Comparison of ENCODE assay signal across 13 cellular contexts in the genomic region with DNA sequence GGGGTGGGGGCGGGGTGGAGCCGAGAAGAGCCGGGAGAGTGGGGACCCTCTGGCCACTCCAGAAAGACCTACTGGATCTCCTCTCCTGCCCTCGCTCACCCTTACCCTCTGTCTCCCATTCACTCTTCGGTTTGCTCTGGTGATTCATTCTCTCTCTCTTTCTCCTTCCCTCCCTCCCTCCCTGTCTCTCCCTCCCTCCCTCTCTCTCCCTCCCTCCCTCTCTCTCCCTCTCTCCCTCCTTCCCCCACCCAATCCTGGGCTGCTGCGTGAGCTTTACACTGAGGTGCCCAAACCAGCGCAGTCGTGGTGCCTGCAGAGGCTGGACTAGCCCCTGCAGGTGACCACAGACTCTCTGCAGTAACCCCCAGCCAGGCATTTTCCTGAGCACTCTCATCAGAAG. TPM values are rescaled to one million over a fixed set of nuclear protein-coding genes. Genes with fewer than 3 reads are reported as not detected.
A peak's percentile ranks its signal among the peaks of the same experiment; 100 is the strongest.
DNase-seq lines count a peak whose midpoint lies in the region; ATAC-seq, FAIRE-seq and TF ChIP-seq lines count a peak whose summit lies in the region.
"Had no signal": no experiment of that assay in that cellular context is flagged by ENCODE, and none has a peak within 500 bp of the region (broad histone marks: within the 10 kb centered on the region; RNA-seq: fewer than 3 reads in every experiment).

No MANE protein-coding gene starts in this region.

- H3K27ac Mint-ChIP-seq in CD8-positive, alpha-beta T cell, result no peak overlapping the region
- no peak overlapping the region for H3K27ac Mint-ChIP-seq in glutamatergic neuron (ENCODE audit: unreplicated experiment)
- H3K27ac Mint-ChIP-seq: stimulated activated effector memory CD8-positive, alpha-beta T cell treated with anti-CD3 and anti-CD28 coated beads, Interleukin-12 subunit alpha, Interleukin-12 subunit beta, amount 100 ng/mL, for 72 hours had no signal

- TF ChIP-seq CTCF in CD8-positive, alpha-beta T cell (IDR thresholded peaks at IDR 0.05), result no peak
- TF ChIP-seq CTCF in glutamatergic neuron (IDR thresholded peaks at IDR 0.05; ENCODE audit: partially characterized antibody, unreplicated experiment), result no peak
- no peak for TF ChIP-seq CTCF in osteoblast (IDR thresholded peaks at IDR 0.05; ENCODE audit: extremely low read depth, low read depth, low read length)
- no peak for TF ChIP-seq CTCF in kidney (IDR thresholded peaks at IDR 0.05; ENCODE audit: borderline replicate concordance, extremely low read depth, insufficient read depth)

- no peak overlapping the region for H3K4me3 ChIP-seq in CD8-positive, alpha-beta T cell (ENCODE audit: low read depth, low read length)
- H3K4me3 ChIP-seq in HUES64 (ENCODE audit: low read length), result peak overlapping the region; percentile 61
- no peak overlapping the region for H3K4me3 ChIP-seq in osteoblast (ENCODE audit: insufficient read depth, low read length)
- H3K4me3 ChIP-seq in kidney (ENCODE audit: low read length in 2 of 2), result no peak overlapping the region

- peak overlapping the region; percentile 49 for H3K4me3 Mint-ChIP-seq in CD8-positive, alpha-beta T cell
- H3K4me3 Mint-ChIP-seq in glutamatergic neuron (ENCODE audit: unreplicated experiment), result peak overlapping the region; percentile 52
- H3K4me3 Mint-ChIP-seq: stimulated activated effector memory CD8-positive, alpha-beta T cell treated with anti-CD3 and anti-CD28 coated beads, Interleukin-12 subunit alpha, Interleukin-12 subunit beta, amount 100 ng/mL, for 72 hours had no signal

- CTCF ChIA-PET in CD8-positive, alpha-beta T cell (lab: Charles Lee), result no interaction called here

- no peak for ATAC-seq in CD8-positive, alpha-beta T cell
- ATAC-seq in GM19324 (IDR thresholded peaks at IDR 0.05; ENCODE audit: low FRiP score, unreplicated experiment), result no peak

- H3K4me2 ChIP-seq in osteoblast (ENCODE audit: insufficient read depth, low read length), result no peak overlapping the region

- no peaks in the 10 kb centered on the region for H3K36me3 Mint-ChIP-seq in CD8-positive, alpha-beta T cell
- peaks cover 12% of the 10 kb centered on the region for H3K36me3 Mint-ChIP-seq in glutamatergic neuron (ENCODE audit: unreplicated experiment)
- H3K36me3 Mint-ChIP-seq: stimulated activated effector memory CD8-positive, alpha-beta T cell treated with anti-CD3 and anti-CD28 coated beads, Interleukin-12 subunit alpha, Interleukin-12 subunit beta, amount 100 ng/mL, for 72 hours had no signal

- FAIRE-seq in kidney (lab: Jason Lieb, UNC), result no peak
- FAIRE-seq: keratinocyte had no signal

- H3K27ac ChIP-seq in CD8-positive, alpha-beta T cell (ENCODE audit: low read depth, low read length), result no peak overlapping the region
- H3K27ac ChIP-seq in HUES64 (ENCODE audit: low read depth, low read length) (no peak overlapping the region), osteoblast (ENCODE audit: low read depth, low read length) (no peak overlapping the region), kidney (ENCODE audit: low read depth in 2 of 2, low read length in 2 of 2) (no peak overlapping the region)
- H3K27ac ChIP-seq: C4-2B had no signal

- peaks cover 11% of the 10 kb centered on the region for H3K4me1 Mint-ChIP-seq in CD8-positive, alpha-beta T cell (ENCODE audit: low read depth)
- no peaks in the 10 kb centered on the region for H3K4me1 Mint-ChIP-seq in glutamatergic neuron (ENCODE audit: low read depth, unreplicated experiment)

- H3K9me3 Mint-ChIP-seq in CD8-positive, alpha-beta T cell, result peaks cover 12% of the 10 kb centered on the region
- peaks cover 9% of the 10 kb centered on the region for H3K9me3 Mint-ChIP-seq in glutamatergic neuron (ENCODE audit: unreplicated experiment)

- no peaks in the 10 kb centered on the region for H4K20me1 ChIP-seq in osteoblast (ENCODE audit: insufficient read depth, low read length)

- no peaks in the 10 kb centered on the region for H3K4me1 ChIP-seq in CD8-positive, alpha-beta T cell (ENCODE audit: insufficient read depth, low read length)
- H3K4me1 ChIP-seq in HUES64 (ENCODE audit: insufficient read depth, low read length) (no peaks in the 10 kb centered on the region), osteoblast (ENCODE audit: insufficient read depth, low read length) (no peaks in the 10 kb centered on the region), kidney (ENCODE audit: control insufficient read depth in 1 of 2, insufficient read depth in 1 of 2, low read depth in 1 of 2, low read length in 2 of 2) (no peaks in the 10 kb centered on the region)

- intact Hi-C loops in CD8-positive, alpha-beta T cell (cut with DNase I, micrococcal nuclease), result no loop called here
- intact Hi-C loops in kidney (cut with DNase I) (no loop called here), posterior vena cava (cut with DNase I) (no loop called here)

- H3K9ac ChIP-seq in HUES64 (ENCODE audit: low read depth, low read length) (no peak overlapping the region), kidney (ENCODE audit: low read length in 2 of 2) (no peak overlapping the region)

- H3K79me2 ChIP-seq in osteoblast (ENCODE audit: insufficient read depth, low read length), result no peaks in the 10 kb centered on the region

- peaks cover 5% of the 10 kb centered on the region for H3K9me3 ChIP-seq in CD8-positive, alpha-beta T cell (ENCODE audit: low read length)
- H3K9me3 ChIP-seq in HUES64 (ENCODE audit: insufficient read depth, low read depth, low read length) (peaks cover 13% of the 10 kb centered on the region; the same call in 1 of the 2 replicates), osteoblast (ENCODE audit: low read depth, low read length) (no peaks in the 10 kb centered on the region), kidney (ENCODE audit: control insufficient read depth in 1 of 2, low read length in 2 of 2) (peaks cover 0 to 11% of the 10 kb centered on the region in 2 donors)

- H3K27me3 Mint-ChIP-seq in CD8-positive, alpha-beta T cell (ENCODE audit: low read depth), result peaks cover 47% of the 10 kb centered on the region
- peaks cover 12% of the 10 kb centered on the region for H3K27me3 Mint-ChIP-seq in glutamatergic neuron (ENCODE audit: unreplicated experiment)

- POLR2A ChIA-PET in CD8-positive, alpha-beta T cell (lab: Charles Lee), result interaction anchor here (0.6 kb wide), 1 partner anchor 418 kb away, joined by 3 read pairs; no protein-coding TSS in a partner anchor

- no peak for DNase-seq in CD8-positive, alpha-beta T cell
- DNase-seq in glutamatergic neuron, result no peak
- peak; percentile 21 for DNase-seq in osteoblast (ENCODE audit: insufficient read length, low spot score, missing footprints)
- DNase-seq in kidney, result no peak
- no peak for DNase-seq in posterior vena cava (ENCODE audit: low spot score)
- DNase-seq: activated CD4-positive, CD25-positive, alpha-beta regulatory T cell treated with anti-CD3 and anti-CD28 coated beads, Interleukin-2, amount 50 U/mL, for 72 hours; cerebellar nuclear complex; Karpas-422 had no signal

- peaks cover 12% of the 10 kb centered on the region for H3K27me3 ChIP-seq in CD8-positive, alpha-beta T cell (ENCODE audit: insufficient read depth, low read length)
- H3K27me3 ChIP-seq in HUES64 (ENCODE audit: insufficient read depth, low read length) (peaks cover 37% of the 10 kb centered on the region), osteoblast (ENCODE audit: insufficient read depth, low read length) (peaks cover 3% of the 10 kb centered on the region)

- WGBS in HUES64, result 5% methylated on average over 6 of the region's 8 CpGs

- H3K36me3 ChIP-seq in CD8-positive, alpha-beta T cell (ENCODE audit: insufficient read depth, low read length), result no peaks in the 10 kb centered on the region
- H3K36me3 ChIP-seq in HUES64 (ENCODE audit: insufficient read depth, low read length), result no peaks in the 10 kb centered on the region
- H3K36me3 ChIP-seq in osteoblast (ENCODE audit: insufficient read depth, low read length), result no peaks in the 10 kb centered on the region
- H3K36me3 ChIP-seq in kidney (ENCODE audit: control insufficient read depth in 1 of 2, insufficient read depth in 2 of 2, low read length in 2 of 2), result no peaks in the 10 kb centered on the region

- H2AFZ ChIP-seq in osteoblast (ENCODE audit: low read length), result no peak overlapping the region

RNA-seq across cellular contexts. Expression of a gene that starts 32.2 kb away (rescaled TPM):
- total RNA-seq in CD8-positive, alpha-beta T cell, result 10 to 100 TPM; 15.3 to 18.0 TPM
- 0.40 TPM for polyA plus RNA-seq in HUES64 (2013, experiment 1 of 2)
- 1.1 TPM for polyA plus RNA-seq in HUES64 (2013, experiment 2 of 2)
- total RNA-seq in glutamatergic neuron (ENCODE audit: unreplicated experiment) (6.8 TPM), osteoblast (under 0.01 and 0.29 TPM in 2 replicates), kidney (2.2 TPM), posterior vena cava (1 to 10 TPM; 4.0 to 6.8 TPM)
- 1.7 TPM for polyA plus RNA-seq in kidney (ENCODE audit: insufficient read depth, low read depth, low replicate concordance)
